In genomic region chr1:18953656-18954259, GRCh38 we compare ENCODE assay signal across 9 cellular contexts. TPM values are rescaled to one million over a fixed set of nuclear protein-coding genes. Genes with fewer than 3 reads are reported as not detected.
A peak's percentile ranks its signal among the peaks of the same experiment; 100 is the strongest.
DNase-seq lines count a peak whose midpoint lies in the region; ATAC-seq and TF ChIP-seq lines count a peak whose summit lies in the region.
"Had no signal": no experiment of that assay in that cellular context is flagged by ENCODE, and none has a peak within 500 bp of the region (broad histone marks: within the 10 kb centered on the region; RNA-seq: fewer than 3 reads in every experiment).

No MANE protein-coding gene starts in this region.

- no peaks in the 10 kb centered on the region for H3K9me3 ChIP-seq in spleen

- WGBS in spleen, 5 donors: 81 to 91% (median 84%) methylated on average over 11 to 15 of the region's 15 CpGs

- H3K4me1 Mint-ChIP-seq in activated naive CD8-positive, alpha-beta T cell treated with anti-CD3 and anti-CD28 coated beads for 36 hours: peaks cover 74% of the 10 kb centered on the region
- H3K4me1 Mint-ChIP-seq in immature natural killer cell: peaks cover 79 to 81% of the 10 kb centered on the region in 2 donors

- no peaks in the 10 kb centered on the region for H3K9me3 Mint-ChIP-seq in activated naive CD8-positive, alpha-beta T cell treated with anti-CD3 and anti-CD28 coated beads for 36 hours
- no peaks in the 10 kb centered on the region for H3K9me3 Mint-ChIP-seq in immature natural killer cell

- no peaks in the 10 kb centered on the region for H3K36me3 ChIP-seq in spleen

- peaks cover 0 to 28% (median 0%) of the 10 kb centered on the region in 7 donors for H3K27me3 ChIP-seq in spleen (replicated peaks in 1 of 7)

- DNase-seq in HT-29 (ENCODE audit: low spot score) (peak; percentile 65), immature natural killer cell (no peak), spleen (no peak), COLO668 (lab: John Stamatoyannopoulos, UW; ENCODE audit: unreplicated experiment) (no peak)
- no peak for DNase-seq in activated naive CD8-positive, alpha-beta T cell treated with anti-CD3 and anti-CD28 coated beads for 36 hours
- no peak for DNase-seq in stimulated activated CD4-positive, alpha-beta T cell treated with anti-CD3 and anti-CD28 coated beads, Interleukin-15, amount 100 ng/mL, for 24 hours
- DNase-seq: NCI-H1092 treated with DMSO at 0.1 percent for 48 hours had no signal

- H3K27me3 Mint-ChIP-seq in activated naive CD8-positive, alpha-beta T cell treated with anti-CD3 and anti-CD28 coated beads for 36 hours: peaks cover 5% of the 10 kb centered on the region
- H3K27me3 Mint-ChIP-seq in immature natural killer cell (ENCODE audit: low read depth in 3 of 3): peaks cover 26 to 38% (median 35%) of the 10 kb centered on the region in 3 donors

- H3K27ac Mint-ChIP-seq in activated naive CD8-positive, alpha-beta T cell treated with anti-CD3 and anti-CD28 coated beads for 36 hours: peak overlapping the region; percentile 27
- H3K27ac Mint-ChIP-seq in immature natural killer cell: peak overlapping the region; percentile 84 to 100 (median 87)

- peak overlapping the region; percentile 79 for H3K4me3 Mint-ChIP-seq in activated naive CD8-positive, alpha-beta T cell treated with anti-CD3 and anti-CD28 coated beads for 36 hours
- H3K4me3 Mint-ChIP-seq in immature natural killer cell: peak overlapping the region; percentile 88 to 93 (median 90)

- no peak for ATAC-seq in HG03139 (IDR thresholded peaks at IDR 0.05; ENCODE audit: unreplicated experiment)
- no peak for ATAC-seq in HG03135 (IDR thresholded peaks at IDR 0.05; ENCODE audit: unreplicated experiment)

- no peak for TF ChIP-seq CTCF in spleen (IDR thresholded peaks at IDR 0.05 in 8 of 11, conservative IDR thresholded peaks at IDR 0.05 in 3 of 11)

- peak overlapping the region in 7 of 8 donors; percentile 70 to 98 (median 83) for H3K4me3 ChIP-seq in spleen

- intact Hi-C loops in spleen (cut with DNase I; ENCODE audit: low total_unique reads): no loop called here

- peaks cover 68 to 86% (median 81%) of the 10 kb centered on the region in 6 donors for H3K4me1 ChIP-seq in spleen

- H3K36me3 Mint-ChIP-seq in activated naive CD8-positive, alpha-beta T cell treated with anti-CD3 and anti-CD28 coated beads for 36 hours: peaks cover 13% of the 10 kb centered on the region
- no peaks in the 10 kb centered on the region for H3K36me3 Mint-ChIP-seq in immature natural killer cell

- no peak for TF ChIP-seq POLR2A in spleen (IDR thresholded peaks at IDR 0.05)

- peak overlapping the region in 7 of 8 donors; percentile 51 to 93 (median 86) for H3K27ac ChIP-seq in spleen

RNA-seq across cellular contexts. Expression of gene IFFO2, which starts 2.7 kb away (rescaled TPM):
- total RNA-seq in HT-29 (2014; rRNA removed; shearing (Covaris generic)): 93.6 and 101 TPM in 2 replicates
- 10 to 100 TPM; 21.4 to 21.7 TPM for total RNA-seq in activated naive CD8-positive, alpha-beta T cell treated with anti-CD3 and anti-CD28 coated beads for 36 hours
- polyA plus RNA-seq in immature natural killer cell (1 to 10 TPM; 1.9 to 3.9 (median 3.2) TPM), spleen (1 to 10 TPM; 2.7 to 6.2 (median 2.9) TPM)
- 10 to 100 TPM; 13.6 to 19.7 (median 16.4) TPM for total RNA-seq in spleen

RNA-seq across cellular contexts. Expression of gene ALDH4A1, which starts 51.4 kb away (rescaled TPM):
- total RNA-seq in HT-29 (2014; rRNA removed; shearing (Covaris generic)): 60.7 and 68.0 TPM in 2 replicates
- 1 to 10 TPM; 3.9 to 4.7 TPM for total RNA-seq in activated naive CD8-positive, alpha-beta T cell treated with anti-CD3 and anti-CD28 coated beads for 36 hours
- polyA plus RNA-seq in immature natural killer cell: 1 to 10 TPM; 1.7 to 6.7 (median 3.8) TPM
- total RNA-seq in spleen: 10 to 100 TPM in 2 of 7 donors, 1 to 10 TPM in 5; 5.1 to 11.2 (median 8.3) TPM
- 1 to 10 TPM; 3.5 to 9.8 (median 4.4) TPM for polyA plus RNA-seq in spleen
